In genomic region chr7:134780166-134780853, GRCh38 we compare ENCODE assay signal across 10 cellular contexts. TPM values are rescaled to one million over a fixed set of nuclear protein-coding genes. Genes with fewer than 3 reads are reported as not detected.
A peak's percentile ranks its signal among the peaks of the same experiment; 100 is the strongest.
DNase-seq lines count a peak whose midpoint lies in the region; ATAC-seq and TF ChIP-seq lines count a peak whose summit lies in the region.
"Had no signal": no experiment of that assay in that cellular context is flagged by ENCODE, and none has a peak within 500 bp of the region (broad histone marks: within the 10 kb centered on the region; RNA-seq: fewer than 3 reads in every experiment).

No MANE protein-coding gene starts in this region.

- intact Hi-C loops in upper lobe of right lung (cut with DNase I) = no loop called here

- H3K27me3 ChIP-seq in esophagus (ENCODE audit: control insufficient read depth in 1 of 2, insufficient read depth in 2 of 2, low read length in 2 of 2) = no peaks in the 10 kb centered on the region
- no peaks in the 10 kb centered on the region for H3K27me3 ChIP-seq in mucosa of rectum (ENCODE audit: control insufficient read depth in 2 of 2, insufficient read depth in 2 of 2, low read length in 2 of 2)
- H3K27me3 ChIP-seq in upper lobe of right lung = no peaks in the 10 kb centered on the region

- H3K9ac ChIP-seq in mucosa of rectum (ENCODE audit: low read depth in 1 of 2, low read length in 2 of 2) = peak overlapping the region; percentile 63

- H3K9me3 ChIP-seq in esophagus (ENCODE audit: control insufficient read depth in 2 of 2, insufficient read depth in 1 of 2, low read depth in 1 of 2, low read length in 1 of 2) (no peaks in the 10 kb centered on the region), mucosa of rectum (ENCODE audit: control insufficient read depth in 2 of 2, low read length in 2 of 2) (no peaks in the 10 kb centered on the region), upper lobe of right lung (no peaks in the 10 kb centered on the region)

- WGBS in esophagus, 2 donors = 11 to 27% methylated on average over 5 of the region's 5 CpGs

- TF ChIP-seq CTCF in upper lobe of right lung (IDR thresholded peaks at IDR 0.05) = no peak

- H3K4me1 ChIP-seq in esophagus (ENCODE audit: control insufficient read depth in 2 of 2, insufficient read depth in 2 of 2, low read length in 1 of 2) (peaks cover 0 to 3% of the 10 kb centered on the region in 2 donors), mucosa of rectum (ENCODE audit: control insufficient read depth in 2 of 2, insufficient read depth in 2 of 2, low read length in 2 of 2) (peaks cover 0 to 6% of the 10 kb centered on the region in 2 donors), upper lobe of right lung (peaks cover 10% of the 10 kb centered on the region)

- DNase-seq in RPMI7951 (ENCODE audit: low read depth) = peak; percentile 29
- DNase-seq in upper lobe of right lung = no peak
- DNase-seq in HT-29 (ENCODE audit: low spot score) = no peak
- DNase-seq in anterior cingulate cortex (lab: John Stamatoyannopoulos, UW) = no peak
- DNase-seq in NCI-H2196 treated with DMSO at 0.1 percent for 48 hours (lab: John Stamatoyannopoulos, UW; ENCODE audit: unreplicated experiment) = no peak
- DNase-seq: NCI-H2029 had no signal

- H3K36me3 ChIP-seq in esophagus (ENCODE audit: control insufficient read depth in 2 of 2, insufficient read depth in 2 of 2, low read length in 1 of 2) (no peaks in the 10 kb centered on the region), mucosa of rectum (ENCODE audit: control insufficient read depth in 2 of 2, insufficient read depth in 2 of 2, low read length in 2 of 2) (no peaks in the 10 kb centered on the region), upper lobe of right lung (no peaks in the 10 kb centered on the region)

- H3K27ac ChIP-seq in esophagus (ENCODE audit: low read depth in 2 of 2, low read length in 1 of 2) = peak overlapping the region; percentile 41 to 62
- peak overlapping the region; percentile 75 to 78 for H3K27ac ChIP-seq in mucosa of rectum (ENCODE audit: low read depth in 2 of 2, low read length in 2 of 2)
- peak overlapping the region; percentile 76 for H3K27ac ChIP-seq in upper lobe of right lung

- ATAC-seq in upper lobe of right lung (no peak), GM21619 (IDR thresholded peaks at IDR 0.05; ENCODE audit: unreplicated experiment) (no peak)
- ATAC-seq: GM12878 had no signal

- H3K4me3 ChIP-seq in esophagus (ENCODE audit: low read depth in 1 of 2, low read length in 2 of 2) (peak overlapping the region; percentile 20 to 61), mucosa of rectum (ENCODE audit: low read length in 2 of 2) (peak overlapping the region; percentile 59 to 77), upper lobe of right lung (peak overlapping the region; percentile 59)
- H3K4me3 ChIP-seq: GM12878 had no signal

RNA-seq across cellular contexts. Expression of gene CALD1, which starts 0.9 kb away (rescaled TPM):
- 209 and 259 TPM in 2 replicates for total RNA-seq in RPMI7951 (2014; rRNA removed; shearing (Covaris generic))
- 100 to 1,000 TPM in 1 of 2 donors, 10 to 100 TPM in 1; 93.4 to 128 TPM for polyA plus RNA-seq in esophagus
- total RNA-seq in upper lobe of right lung = 213 TPM
- 0.10 TPM in 1 of 2 replicates, not detected in the other for total RNA-seq in HT-29 (2014; rRNA removed; shearing (Covaris generic))

Comparison
In these comparisons a context has a peak if more than half of its experiments do, and no peak if none do; other contexts are left out.
1. RNA of gene CALD1, which starts 0.9 kb away (total RNA-seq): 209 to 259 TPM in RPMI7951 and 213 TPM in upper lobe of right lung (single experiment); 0.10 TPM in HT-29; every median in the first group is over 100 times any median in the second.
2. Peak in every context shown above with its lines, with median percentiles within 50 percentile points of each other: H3K27ac ChIP-seq and H3K4me3 ChIP-seq.